8 cellular contexts compared by ENCODE assay signal in the genomic region with DNA sequence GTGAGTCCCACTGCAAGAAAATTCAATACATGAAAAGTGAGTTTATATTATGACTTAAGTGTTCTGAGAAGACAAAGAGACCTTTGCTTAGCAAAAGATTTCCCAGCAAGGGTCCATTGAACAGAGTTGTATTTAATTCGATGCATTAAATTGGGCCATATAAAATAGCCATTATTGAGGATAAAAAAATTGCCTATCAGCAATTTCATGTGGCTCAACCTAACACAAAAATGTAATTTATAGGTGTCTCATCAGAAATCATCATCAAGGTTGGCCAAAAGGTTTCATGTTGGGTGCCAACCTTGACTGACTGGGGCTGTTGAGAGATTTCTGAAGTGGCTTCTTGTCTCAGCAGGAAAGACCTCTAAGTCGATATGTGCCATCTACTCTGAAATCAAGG.
"Had no signal": no experiment of that assay in that cellular context is flagged by ENCODE, and none has a peak within 500 bp of the region (broad histone marks: within the 10 kb centered on the region; RNA-seq: fewer than 3 reads in every experiment).

No MANE protein-coding gene starts in this region.

- DNase-seq: GM23248, GOT3, H7, HFFc6, KG1 had no signal

- ATAC-seq: HCT116 had no signal

- H3K27ac ChIP-seq: GM23248, HL-60 had no signal

- H3K36me3 ChIP-seq: HAP-1 had no signal

- H3K9ac ChIP-seq: GM23248 had no signal

- H2AFZ ChIP-seq: GM23248 had no signal

- H3K4me3 ChIP-seq: GM23248, HAP-1 had no signal

- H3K9me3 ChIP-seq: HAP-1 had no signal
